In genomic region chr7:64569372-64570361, GRCh38 we compare ENCODE assay signal across 8 cellular contexts. TPM values are rescaled to one million over a fixed set of nuclear protein-coding genes. Genes with fewer than 3 reads are reported as not detected.
DNase-seq lines count a peak whose midpoint lies in the region; ATAC-seq, FAIRE-seq and TF ChIP-seq lines count a peak whose summit lies in the region.
"Not testable (repeated sequence)": the region's sequence is repeated elsewhere in the genome, so short reads cannot be mapped to it uniquely, and the experiment has no call there.

No MANE protein-coding gene starts in this region.

- peak overlapping the region in 1 of 2 donors; percentile 10 for H3K9ac ChIP-seq in kidney (ENCODE audit: low read length in 2 of 2)

- not testable (repeated sequence) for H3K4me1 ChIP-seq in effector memory CD4-positive, alpha-beta T cell (ENCODE audit: control insufficient read depth, insufficient read depth, low read length, poor library complexity, severe bottlenecking); kidney (ENCODE audit: control insufficient read depth in 1 of 2, insufficient read depth in 1 of 2, low read depth in 1 of 2, low read length in 2 of 2); prostate gland (replicated peaks)

- peak; percentile 56 for ATAC-seq in stimulated activated memory B cell treated with anti-CD40 and anti-IgM and Interleukin-4, amounts not matched to agents 10 μg/mL and 1 μg/mL and 100 μg/mL, for 72 hours

- not testable (repeated sequence) for H3K36me3 ChIP-seq in effector memory CD4-positive, alpha-beta T cell (ENCODE audit: control insufficient read depth, insufficient read depth, low read length); kidney (ENCODE audit: control insufficient read depth in 1 of 2, insufficient read depth in 2 of 2, low read length in 2 of 2); prostate gland

- FAIRE-seq in kidney (lab: Jason Lieb, UNC) = not testable (repeated sequence)

- not testable (repeated sequence) for H3K27ac ChIP-seq in effector memory CD4-positive, alpha-beta T cell (ENCODE audit: insufficient read depth, low read length, poor library complexity, severe bottlenecking); kidney (ENCODE audit: low read depth in 2 of 2, low read length in 2 of 2); prostate gland

- peaks cover 11% of the 10 kb centered on the region for H3K27me3 Mint-ChIP-seq in IgD-negative memory B cell
- H3K27me3 Mint-ChIP-seq in stimulated activated memory B cell treated with anti-CD40 and anti-IgM and Interleukin-4, amounts not matched to agents 10 μg/mL and 1 μg/mL and 100 μg/mL, for 72 hours = peaks cover 37% of the 10 kb centered on the region

- peak overlapping the region; percentile 83 to 96 (median 95) for H3K4me3 Mint-ChIP-seq in IgD-negative memory B cell
- H3K4me3 Mint-ChIP-seq in stimulated activated memory B cell treated with anti-CD40 and anti-IgM and Interleukin-4, amounts not matched to agents 10 μg/mL and 1 μg/mL and 100 μg/mL, for 72 hours = peak overlapping the region; percentile 84

- not testable (repeated sequence) for H3K9me3 Mint-ChIP-seq in IgD-negative memory B cell; stimulated activated memory B cell treated with anti-CD40 and anti-IgM and Interleukin-4, amounts not matched to agents 10 μg/mL and 1 μg/mL and 100 μg/mL, for 72 hours

- TF ChIP-seq CTCF in kidney (IDR thresholded peaks at IDR 0.05; ENCODE audit: borderline replicate concordance, extremely low read depth, insufficient read depth) = not testable (repeated sequence)
- peak in 1 of 4 experiments; percentile 24 for TF ChIP-seq CTCF in prostate gland (IDR thresholded peaks at IDR 0.05)

- not testable (repeated sequence) for H3K4me1 Mint-ChIP-seq in IgD-negative memory B cell
- peaks cover 20% of the 10 kb centered on the region for H3K4me1 Mint-ChIP-seq in stimulated activated memory B cell treated with anti-CD40 and anti-IgM and Interleukin-4, amounts not matched to agents 10 μg/mL and 1 μg/mL and 100 μg/mL, for 72 hours

- not testable (repeated sequence) for H3K36me3 Mint-ChIP-seq in IgD-negative memory B cell; stimulated activated memory B cell treated with anti-CD40 and anti-IgM and Interleukin-4, amounts not matched to agents 10 μg/mL and 1 μg/mL and 100 μg/mL, for 72 hours

- H3K4me3 ChIP-seq in effector memory CD4-positive, alpha-beta T cell (ENCODE audit: insufficient read depth, low read depth, low read length, poor library complexity, severe bottlenecking) = peak overlapping the region; percentile 59
- H3K4me3 ChIP-seq in kidney (ENCODE audit: low read length in 2 of 2) = peak overlapping the region; percentile 52 to 61
- peak overlapping the region; percentile 32 to 41 for H3K4me3 ChIP-seq in prostate gland

- not testable (repeated sequence) for H3K9me3 ChIP-seq in effector memory CD4-positive, alpha-beta T cell (ENCODE audit: control insufficient read depth, low read length); kidney (ENCODE audit: control insufficient read depth in 1 of 2, low read length in 2 of 2); prostate gland

- H3K27ac Mint-ChIP-seq in IgD-negative memory B cell = not testable (repeated sequence)
- H3K27ac Mint-ChIP-seq in stimulated activated memory B cell treated with anti-CD40 and anti-IgM and Interleukin-4, amounts not matched to agents 10 μg/mL and 1 μg/mL and 100 μg/mL, for 72 hours = peak overlapping the region; percentile 87

- peak; percentile 1 for DNase-seq in CD1c-positive myeloid dendritic cell (ENCODE audit: extremely low spot score)
- peak; percentile 29 for DNase-seq in T-helper 9 cell
- peak; percentile 44 for DNase-seq in activated gamma-delta T cell treated with Interleukin-2 at 50 U/mL for 16 hours
- DNase-seq in effector memory CD4-positive, alpha-beta T cell = peak; percentile 24 to 31 (median 29)
- peak; percentile 72 for DNase-seq in kidney
- not testable (repeated sequence) for DNase-seq in prostate gland (ENCODE audit: low spot score)

- intact Hi-C loops in kidney (cut with DNase I); prostate gland (cut with DNase I): not testable (repeated sequence)

- not testable (repeated sequence) for TF ChIP-seq POLR2A in prostate gland (IDR thresholded peaks at IDR 0.05)

- not testable (repeated sequence) for H3K27me3 ChIP-seq in effector memory CD4-positive, alpha-beta T cell (replicated peaks; ENCODE audit: control insufficient read depth, insufficient read depth, low read length, poor library complexity, severe bottlenecking); prostate gland (replicated peaks; ENCODE audit: insufficient read depth)

- 2% methylated on average over 57 of the region's 76 CpGs for WGBS in prostate gland

RNA-seq across cellular contexts. Expression of gene ZNF680, which starts 6.8 kb away (rescaled TPM):
- polyA plus RNA-seq in IgD-negative memory B cell (10.4 TPM), kidney (ENCODE audit: insufficient read depth, low read depth, low replicate concordance) (7.3 TPM)
- total RNA-seq in kidney (20.7 TPM), prostate gland (10 to 100 TPM; 17.6 to 48.2 TPM)
